In the genomic region with DNA sequence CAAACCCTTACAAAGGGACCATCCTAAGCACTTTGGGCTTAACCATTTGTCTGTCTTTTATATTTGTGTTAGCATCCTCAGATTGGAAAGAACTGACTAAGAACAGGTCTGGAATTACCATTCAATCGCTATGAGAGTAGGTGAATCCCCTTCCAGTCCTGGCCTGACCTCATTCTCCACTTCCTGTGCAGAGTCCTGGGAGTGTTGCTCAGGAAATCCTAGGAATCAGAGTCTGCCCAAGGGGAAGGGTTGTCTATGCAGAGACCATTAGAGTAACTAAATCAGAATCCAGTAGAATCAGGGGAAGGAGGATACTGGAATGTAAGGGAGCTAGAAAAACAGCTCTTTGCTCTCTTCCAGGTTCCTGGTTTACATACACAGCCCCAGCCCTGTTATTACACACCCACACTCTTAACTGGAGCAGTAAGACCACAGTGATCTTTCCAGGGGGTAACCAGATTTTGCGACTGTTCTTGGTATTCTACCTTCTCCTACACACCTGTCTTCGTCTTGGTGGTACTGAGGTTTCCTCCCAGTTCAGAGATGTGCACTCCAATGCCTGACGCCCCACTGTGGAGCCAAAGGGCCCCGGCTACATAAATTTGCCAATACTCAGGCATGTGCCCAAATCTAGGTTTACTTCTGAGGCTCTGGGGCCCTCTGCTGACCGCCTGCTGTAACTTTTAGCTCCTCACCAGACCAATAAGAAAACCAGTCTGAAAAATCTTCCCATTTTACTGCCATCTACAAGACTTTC, we compare ENCODE assay signal across 8 cellular contexts.
A peak's percentile ranks its signal among the peaks of the same experiment; 100 is the strongest.
DNase-seq lines count a peak whose midpoint lies in the region; ATAC-seq and TF ChIP-seq lines count a peak whose summit lies in the region.

No MANE protein-coding gene starts in this region.

- no peak overlapping the region for H3K27ac Mint-ChIP-seq in activated CD8-positive, alpha-beta T cell treated with anti-CD3 and anti-CD28 coated beads, Interleukin-2, amount 10 ng/mL, durations not matched to agents 7 days and 5 days
- H3K27ac Mint-ChIP-seq in natural killer cell = no peak overlapping the region

- CTCF ChIA-PET in activated CD8-positive, alpha-beta T cell treated with anti-CD3 and anti-CD28 coated beads, Interleukin-2, amount 10 ng/mL, durations not matched to agents 7 days and 5 days (lab: Charles Lee) = interaction anchor here (0.6 to 6.8 kb wide), 24 partner anchors 8 to 281 kb away, joined by 3 to 57 read pairs (median 4); no protein-coding TSS in a partner anchor

- H3K4me1 Mint-ChIP-seq in activated CD8-positive, alpha-beta T cell treated with anti-CD3 and anti-CD28 coated beads, Interleukin-2, amount 10 ng/mL, durations not matched to agents 7 days and 5 days (ENCODE audit: low read depth) = peaks cover 51% of the 10 kb centered on the region
- H3K4me1 Mint-ChIP-seq in natural killer cell = peaks cover 13 to 30% of the 10 kb centered on the region in 2 donors

- TF ChIP-seq POLR2A in vagina (IDR thresholded peaks at IDR 0.05) = no peak

- no peaks in the 10 kb centered on the region for H3K27me3 Mint-ChIP-seq in activated CD8-positive, alpha-beta T cell treated with anti-CD3 and anti-CD28 coated beads, Interleukin-2, amount 10 ng/mL, durations not matched to agents 7 days and 5 days (ENCODE audit: low read depth)
- no peaks in the 10 kb centered on the region for H3K27me3 Mint-ChIP-seq in natural killer cell (ENCODE audit: low read depth in 2 of 2)

- peaks cover 12% of the 10 kb centered on the region for H3K36me3 Mint-ChIP-seq in activated CD8-positive, alpha-beta T cell treated with anti-CD3 and anti-CD28 coated beads, Interleukin-2, amount 10 ng/mL, durations not matched to agents 7 days and 5 days (ENCODE audit: low read depth)
- no peaks in the 10 kb centered on the region for H3K36me3 Mint-ChIP-seq in natural killer cell

- H3K27me3 ChIP-seq in vagina = no peaks in the 10 kb centered on the region

- TF ChIP-seq CTCF in GM12875 (IDR thresholded peaks at IDR 0.05; ENCODE audit: borderline replicate concordance, insufficient read depth, low read depth, low read length) = peak; percentile 75
- TF ChIP-seq CTCF in fibroblast of mammary gland (conservative IDR thresholded peaks at IDR 0.05; ENCODE audit: control insufficient read depth, insufficient read depth, low read depth, low read length) = peak; percentile 78
- peak; percentile 35 for TF ChIP-seq CTCF in natural killer cell (IDR thresholded peaks at IDR 0.05)
- TF ChIP-seq CTCF in vagina (IDR thresholded peaks at IDR 0.05) = peak; percentile 26 to 74 (median 51)

- ATAC-seq in activated CD8-positive, alpha-beta T cell treated with anti-CD3 and anti-CD28 coated beads, Interleukin-2, amount 10 ng/mL, durations not matched to agents 7 days and 5 days = peak; percentile 48
- ATAC-seq in natural killer cell = peak; percentile 35 to 42 (median 38)

- POLR2A ChIA-PET in activated CD8-positive, alpha-beta T cell treated with anti-CD3 and anti-CD28 coated beads, Interleukin-2, amount 10 ng/mL, durations not matched to agents 7 days and 5 days (lab: Charles Lee) = interaction anchor here (1.1 to 2.2 kb wide), 3 partner anchors 13 to 82 kb away, joined by 5 to 6 read pairs (median 6); no protein-coding TSS in a partner anchor

- H3K36me3 ChIP-seq in vagina = no peaks in the 10 kb centered on the region

- H3K9me3 ChIP-seq in vagina = no peaks in the 10 kb centered on the region

- no peak overlapping the region for H3K4me3 Mint-ChIP-seq in activated CD8-positive, alpha-beta T cell treated with anti-CD3 and anti-CD28 coated beads, Interleukin-2, amount 10 ng/mL, durations not matched to agents 7 days and 5 days
- no peak overlapping the region for H3K4me3 Mint-ChIP-seq in natural killer cell

- H3K4me1 ChIP-seq in vagina = peaks cover 19% of the 10 kb centered on the region

- H3K27ac ChIP-seq in vagina = no peak overlapping the region

- H3K9me3 Mint-ChIP-seq in activated CD8-positive, alpha-beta T cell treated with anti-CD3 and anti-CD28 coated beads, Interleukin-2, amount 10 ng/mL, durations not matched to agents 7 days and 5 days (ENCODE audit: insufficient read depth) = no peaks in the 10 kb centered on the region
- no peaks in the 10 kb centered on the region for H3K9me3 Mint-ChIP-seq in natural killer cell

- peak; percentile 66 for DNase-seq in AG08396 (ENCODE audit: low spot score)
- DNase-seq in NCI-H2227 (lab: John Stamatoyannopoulos, UW; ENCODE audit: unreplicated experiment) = peak; percentile 62
- peak; percentile 64 for DNase-seq in activated CD8-positive, alpha-beta T cell treated with anti-CD3 and anti-CD28 coated beads, Interleukin-2, amount 10 ng/mL, durations not matched to agents 7 days and 5 days
- peak; percentile 75 for DNase-seq in fibroblast of mammary gland (ENCODE audit: low read depth)
- DNase-seq in natural killer cell = no peak
- no peak for DNase-seq in vagina (ENCODE audit: extremely low spot score in 2 of 2)
- DNase-seq in NCI-H1436 treated with DMSO at 0.1 percent for 48 hours (lab: John Stamatoyannopoulos, UW) = no peak

- H3K4me3 ChIP-seq in GM12875 (ENCODE audit: low read depth, low read length) (no peak overlapping the region), fibroblast of mammary gland (ENCODE audit: control insufficient read depth, low read depth, low read length) (no peak overlapping the region), vagina (no peak overlapping the region)

- intact Hi-C loops in natural killer cell (cut with micrococcal nuclease) = no loop called here
- intact Hi-C loops in vagina (cut with DNase I) = no loop called here

Comparison
In these comparisons a context has a peak if more than half of its experiments do, and no peak if none do; other contexts are left out.
1. DNase-seq: peak in AG08396 (single experiment), NCI-H2227 (single experiment), activated CD8-positive, alpha-beta T cell treated with anti-CD3 and anti-CD28 coated beads, Interleukin-2, amount 10 ng/mL, durations not matched to agents 7 days and 5 days (single experiment) and fibroblast of mammary gland (single experiment); none in natural killer cell (single experiment), vagina (0 of 2) and NCI-H1436 treated with DMSO at 0.1 percent for 48 hours (single experiment).
2. Peak in every context shown above with its lines, with median percentiles within 50 percentile points of each other: CTCF ChIP-seq.